Comparison of ENCODE assay signal across 8 cellular contexts in genomic region chr2:105789745-105790466, GRCh38. TPM values are rescaled to one million over a fixed set of nuclear protein-coding genes. Genes with fewer than 3 reads are reported as not detected.
DNase-seq lines count a peak whose midpoint lies in the region; ATAC-seq and TF ChIP-seq lines count a peak whose summit lies in the region.

No MANE protein-coding gene starts in this region.

- peaks cover 88 to 92% of the 10 kb centered on the region in 2 donors for H3K4me1 Mint-ChIP-seq in immature natural killer cell

- no peaks in the 10 kb centered on the region for H3K9me3 Mint-ChIP-seq in immature natural killer cell

- peaks cover 22% of the 10 kb centered on the region for H3K4me1 ChIP-seq in SJSA1 (replicated peaks)
- H3K4me1 ChIP-seq in ascending aorta = peaks cover 19 to 34% of the 10 kb centered on the region in 2 donors

- DNase-seq in A172 (ENCODE audit: low spot score) (peak; percentile 82), SJSA1 (ENCODE audit: low read depth in 1 of 2, low spot score in 2 of 2) (peak; percentile 46 to 58), ascending aorta (ENCODE audit: low spot score in 2 of 2) (peak; percentile 47 to 89), immature natural killer cell (peak in 1 of 3 donors; percentile 38), NCI-H748 (lab: John Stamatoyannopoulos, UW; ENCODE audit: unreplicated experiment) (no peak)
- DNase-seq in stimulated activated naive CD8-positive, alpha-beta T cell treated with anti-CD3 and anti-CD28 coated beads, Interleukin-15, Interleukin-2, amounts not matched to agents 100 U/mL and 50 U/mL, for 24 hours = peak; percentile 66

- H3K27ac ChIP-seq in SJSA1 = peak overlapping the region; percentile 38
- H3K27ac ChIP-seq in ascending aorta = peak overlapping the region; percentile 68 to 81

- H3K27me3 Mint-ChIP-seq in immature natural killer cell (ENCODE audit: low read depth in 3 of 3) = peaks cover 0 to 1% (median 0%) of the 10 kb centered on the region in 3 donors

- TF ChIP-seq CTCF in ascending aorta (IDR thresholded peaks at IDR 0.05) = peak in 1 of 3 experiments; percentile 9

- no peak overlapping the region for H3K4me3 ChIP-seq in SJSA1
- peak overlapping the region in 1 of 2 donors; percentile 35 for H3K4me3 ChIP-seq in ascending aorta

- H3K27me3 ChIP-seq in SJSA1 (replicated peaks) (no peaks in the 10 kb centered on the region), ascending aorta (no peaks in the 10 kb centered on the region)

- peak overlapping the region; percentile 27 to 65 (median 50) for H3K4me3 Mint-ChIP-seq in immature natural killer cell

- peak; percentile 84 for ATAC-seq in GM18868 (IDR thresholded peaks at IDR 0.05; ENCODE audit: unreplicated experiment)
- ATAC-seq in HG03103 (IDR thresholded peaks at IDR 0.05; ENCODE audit: low read depth, unreplicated experiment) = peak; percentile 50
- ATAC-seq in stimulated activated naive CD8-positive, alpha-beta T cell treated with anti-CD3 and anti-CD28 coated beads, Interleukin-15, Interleukin-2, amounts not matched to agents 100 U/mL and 50 U/mL, for 24 hours = peak; percentile 89

- H3K36me3 Mint-ChIP-seq in immature natural killer cell = no peaks in the 10 kb centered on the region

- intact Hi-C loops in ascending aorta (cut with DNase I) = loop anchor here (5.0 kb wide), 2 partner anchors 97 to 393 kb away; partner anchors contain the start of gene FHL2

- H3K27ac Mint-ChIP-seq in immature natural killer cell = peak overlapping the region; percentile 49 to 86 (median 74)

- H3K36me3 ChIP-seq in SJSA1 (no peaks in the 10 kb centered on the region), ascending aorta (no peaks in the 10 kb centered on the region)

- H3K9me3 ChIP-seq in SJSA1 (replicated peaks) (no peaks in the 10 kb centered on the region), ascending aorta (no peaks in the 10 kb centered on the region)

RNA-seq across cellular contexts. Expression of gene NCK2, which starts 45.2 kb away (rescaled TPM):
- 29.1 and 44.0 TPM in 2 replicates for total RNA-seq in A172 (2014; rRNA removed; shearing (Covaris generic))
- total RNA-seq in SJSA1 (2014; rRNA removed; shearing (Covaris generic)) = 30.8 and 47.1 TPM in 2 replicates
- total RNA-seq in ascending aorta = 57.6 TPM
- polyA plus RNA-seq in immature natural killer cell = 10 to 100 TPM; 10.7 to 22.1 (median 16.2) TPM
